Comparison of ENCODE assay signal across 18 cellular contexts in the genomic region with DNA sequence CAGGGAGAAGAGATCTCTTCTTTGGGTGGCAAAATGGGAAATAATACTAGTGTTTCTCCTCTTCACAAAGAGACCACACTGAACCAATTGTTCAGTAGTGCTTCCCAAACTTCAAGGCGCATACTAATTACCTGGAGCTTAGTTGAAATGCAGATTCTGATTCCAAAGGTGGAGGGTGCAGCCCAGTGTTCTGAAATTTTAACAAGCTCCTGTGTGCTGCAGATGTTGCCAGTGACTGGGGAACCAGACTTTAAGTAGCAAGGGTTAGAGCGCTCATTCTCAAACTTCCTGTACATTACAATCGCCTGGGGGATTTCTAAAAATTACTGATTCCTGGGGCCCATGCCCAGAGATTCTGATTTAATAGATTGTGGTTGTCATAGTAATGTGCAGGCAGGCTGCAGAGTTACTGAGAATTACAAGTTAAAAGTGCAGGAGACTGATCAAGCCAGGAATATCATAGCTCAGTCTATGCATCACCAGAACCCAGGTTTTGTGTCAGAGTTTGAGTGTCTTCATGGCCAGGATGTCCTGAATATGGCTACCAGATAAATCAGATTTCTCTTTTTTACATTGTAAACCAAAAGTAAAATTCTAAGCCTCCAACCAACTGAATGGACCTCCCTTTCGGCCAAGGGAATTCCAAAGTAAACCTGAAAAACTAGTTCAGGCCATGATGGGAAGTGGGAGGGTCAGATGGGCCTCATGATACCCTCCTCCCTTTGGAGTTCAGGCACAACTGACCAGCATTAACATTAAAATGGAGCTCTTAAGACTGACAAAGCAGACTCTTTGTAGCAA.
DNase-seq lines count a peak whose midpoint lies in the region; ATAC-seq, FAIRE-seq and TF ChIP-seq lines count a peak whose summit lies in the region.
"Had no signal": no experiment of that assay in that cellular context is flagged by ENCODE, and none has a peak within 500 bp of the region (broad histone marks: within the 10 kb centered on the region; RNA-seq: fewer than 3 reads in every experiment).

No MANE protein-coding gene starts in this region.

- H4K91ac ChIP-seq in H1 (replicated peaks; ENCODE audit: insufficient read length, low read length): peak overlapping the region; percentile 61

- H3K9ac ChIP-seq in HUES64 (ENCODE audit: low read depth, low read length): peak overlapping the region; percentile 69
- H3K9ac ChIP-seq in H1 (replicated peaks in 1 of 4; ENCODE audit: extremely low read depth in 1 of 4, low read depth in 3 of 4, low read length in 3 of 4): peak overlapping the region in 2 of 4 experiments; percentile 49 to 65; a peak in 4 of 7 replicates

- peak overlapping the region; percentile 83 for H2BK120ac ChIP-seq in H1 (replicated peaks; ENCODE audit: low read depth, low read length)

- H3K4me2 ChIP-seq in H1 (ENCODE audit: insufficient read depth in 1 of 2, low read depth in 2 of 2, low read length in 2 of 2): peak overlapping the region; percentile 31 to 61

- H3K4me1 Mint-ChIP-seq in Caco-2 (ENCODE audit: low read depth, unreplicated experiment): no peaks in the 10 kb centered on the region
- H3K4me1 Mint-ChIP-seq: central memory CD8-positive, alpha-beta T cell had no signal

- H3K36me3 ChIP-seq in Caco-2 (ENCODE audit: control insufficient read depth, insufficient read depth, low read length): no peaks in the 10 kb centered on the region
- no peaks in the 10 kb centered on the region for H3K36me3 ChIP-seq in HUES64 (ENCODE audit: insufficient read depth, low read length)
- H3K36me3 ChIP-seq in H1 (ENCODE audit: control insufficient read depth in 2 of 4, insufficient read depth in 4 of 4, low read length in 3 of 4): no peaks in the 10 kb centered on the region
- H3K36me3 ChIP-seq in mucosa of descending colon (ENCODE audit: low read depth): no peaks in the 10 kb centered on the region
- H3K36me3 ChIP-seq in SJCRH30: no peaks in the 10 kb centered on the region
- H3K36me3 ChIP-seq: sigmoid colon had no signal

- no peak overlapping the region for H2AK5ac ChIP-seq in H1 (ENCODE audit: low read depth, low read length)

- H3K23ac ChIP-seq in H1 (ENCODE audit: insufficient read length): no peak overlapping the region

- H3K23me2 ChIP-seq in H1 (ENCODE audit: low read depth, low read length): no peaks in the 10 kb centered on the region

- no peaks in the 10 kb centered on the region for H3K79me1 ChIP-seq in H1 (ENCODE audit: low read depth, low read length)

- H4K20me1 ChIP-seq in H1 (replicated peaks in 1 of 2; ENCODE audit: control insufficient read depth in 1 of 2, insufficient read depth in 2 of 2, low read length in 2 of 2): no peaks in the 10 kb centered on the region

- H3K4me3 Mint-ChIP-seq in Caco-2 (ENCODE audit: unreplicated experiment): no peak overlapping the region
- H3K4me3 Mint-ChIP-seq: central memory CD8-positive, alpha-beta T cell had no signal

- H2AFZ ChIP-seq in H1 (ENCODE audit: low read length): no peak overlapping the region

- H3K18ac ChIP-seq in H1 (ENCODE audit: extremely low read depth, low read length): peak overlapping the region; percentile 88; the same call in 1 of the 2 replicates

- BruUV-seq in Caco-2 (replicated peaks; lab: Mats Ljungman, UMichigan): no TSS peak

- H3K4me3 ChIP-seq in Caco-2 (ENCODE audit: low read depth, low read length) (no peak overlapping the region), HUES64 (ENCODE audit: low read length) (peak overlapping the region; percentile 22), H1 (ENCODE audit: extremely low read depth in 1 of 4, insufficient read depth in 2 of 4, low read depth in 3 of 4, low read length in 4 of 4) (peak overlapping the region in 3 of 4 experiments; percentile 35 to 48 (median 36); a peak in 4 of 8 replicates), mucosa of descending colon (no peak overlapping the region), SJCRH30 (no peak overlapping the region)
- H3K4me3 ChIP-seq: sigmoid colon had no signal

- H4K8ac ChIP-seq in H1 (ENCODE audit: extremely low read depth, insufficient read depth, low read length): no peak overlapping the region

- no peak; a peak in 2 of 3 replicates for TF ChIP-seq POLR2A in H1 (IDR thresholded peaks at IDR 0.05; ENCODE audit: control extremely low read depth in 1 of 2, low read depth in 2 of 2, low read length in 2 of 2)

- no peak for TF ChIP-seq CTCF in Caco-2 (IDR thresholded peaks at IDR 0.05; ENCODE audit: insufficient read depth in 1 of 2, low read depth in 1 of 2, low read length in 1 of 2, severe bottlenecking in 1 of 2, unreplicated experiment in 1 of 2)
- no peak for TF ChIP-seq CTCF in H1 (IDR thresholded peaks at IDR 0.05; ENCODE audit: control extremely low read depth in 1 of 3, insufficient read depth in 1 of 3, low read depth in 1 of 3, low read length in 3 of 3)
- no peak for TF ChIP-seq CTCF in mucosa of descending colon (IDR thresholded peaks at IDR 0.05)

- ATAC-seq in mucosa of descending colon (peak; percentile 31), GM19324 (IDR thresholded peaks at IDR 0.05; ENCODE audit: low FRiP score, unreplicated experiment) (no peak), GM21423 (IDR thresholded peaks at IDR 0.05; ENCODE audit: unreplicated experiment) (no peak)
- ATAC-seq: left colon had no signal

- H3K4me1 ChIP-seq in Caco-2: peaks cover 4% of the 10 kb centered on the region; the same call in 1 of the 2 replicates
- peaks cover 46% of the 10 kb centered on the region for H3K4me1 ChIP-seq in HUES64 (ENCODE audit: insufficient read depth, low read length)
- H3K4me1 ChIP-seq in H1 (replicated peaks in 1 of 4; ENCODE audit: control insufficient read depth in 3 of 4, insufficient read depth in 4 of 4, low read length in 3 of 4): peaks cover 0 to 17% (median 7%) of the 10 kb centered on the region in 4 experiments; a peak in 4 of 7 replicates
- H3K4me1 ChIP-seq in mucosa of descending colon (ENCODE audit: low read depth): no peaks in the 10 kb centered on the region
- H3K4me1 ChIP-seq in SJCRH30: peaks cover 4% of the 10 kb centered on the region
- H3K4me1 ChIP-seq: sigmoid colon had no signal

- H3K27me3 Mint-ChIP-seq in Caco-2 (ENCODE audit: insufficient read depth, unreplicated experiment): no peaks in the 10 kb centered on the region
- H3K27me3 Mint-ChIP-seq: central memory CD8-positive, alpha-beta T cell had no signal

- H3K27ac ChIP-seq in HUES64 (ENCODE audit: low read depth, low read length): peak overlapping the region; percentile 99
- H3K27ac ChIP-seq in H1 (ENCODE audit: low read depth, low read length): peak overlapping the region; percentile 89
- H3K27ac ChIP-seq in SJCRH30: no peak overlapping the region
- H3K27ac ChIP-seq: sigmoid colon had no signal

- peak overlapping the region; percentile 13 for H3K4ac ChIP-seq in H1 (replicated peaks; ENCODE audit: insufficient read length, low read depth, low read length)

- H3K56ac ChIP-seq in H1 (replicated peaks; ENCODE audit: insufficient read length, low read depth, low read length): peak overlapping the region; percentile 70

- peak overlapping the region; percentile 90; the same call in 1 of the 2 replicates for H2BK20ac ChIP-seq in H1 (ENCODE audit: low read length)

- peak; percentile 99 for FAIRE-seq in H1 (lab: Jason Lieb, UNC)

- intact Hi-C loops in Caco-2 (cut with micrococcal nuclease; ENCODE audit: unreplicated experiment): no loop called here
- intact Hi-C loops in mucosa of descending colon (cut with DNase I, micrococcal nuclease): no loop called here

- H3K79me2 ChIP-seq in H1 (ENCODE audit: control insufficient read depth in 1 of 2, insufficient read depth in 2 of 2, low read length in 2 of 2): no peaks in the 10 kb centered on the region

- TF ChIP-seq EP300 in H1 (IDR thresholded peaks at IDR 0.05; ENCODE audit: borderline replicate concordance in 1 of 2, low read depth in 2 of 2, low read length in 2 of 2): peak in 1 of 2 experiments; percentile 64; a peak in 1 of 3 replicates

- H3K36me3 Mint-ChIP-seq in Caco-2 (ENCODE audit: insufficient read depth, unreplicated experiment): no peaks in the 10 kb centered on the region

- H3K9me3 ChIP-seq in Caco-2 (no peaks in the 10 kb centered on the region), HUES64 (ENCODE audit: insufficient read depth, low read depth, low read length) (no peaks in the 10 kb centered on the region), H1 (ENCODE audit: insufficient read depth in 2 of 2, low read depth in 1 of 2, low read length in 1 of 2) (no peaks in the 10 kb centered on the region), mucosa of descending colon (no peaks in the 10 kb centered on the region), SJCRH30 (replicated peaks) (no peaks in the 10 kb centered on the region)
- H3K9me3 ChIP-seq: sigmoid colon had no signal

- WGBS in HUES64: 94% methylated on average over 3 of the region's 4 CpGs
- 5% methylated on average over 3 of the region's 4 CpGs; no CpG with 5 or more reads in 1 of the 2 experiments for WGBS in H1 (ENCODE audit: extremely low coverage in 1 of 2, insufficient coverage in 1 of 2, insufficient read length in 1 of 2, insufficient replicate concordance in 2 of 2, low coverage in 1 of 2, low lambda C conversion rate in 2 of 2, missing lambda C conversion rate in 1 of 2), 2 experiments

- POLR2A ChIA-PET in Caco-2 (lab: Charles Lee) (no interaction called here), H1 (lab: Charles Lee; ENCODE audit: partially characterized antibody) (interaction anchor here (0.9 to 2.7 kb wide), 7 partner anchors 11 to 251 kb away, joined by 3 to 20 read pairs (median 4); a partner anchor contains a TSS)

- peak overlapping the region; percentile 86; the same call in 1 of the 2 replicates for H2BK12ac ChIP-seq in H1 (ENCODE audit: low read depth, low read length)

- H4K5ac ChIP-seq in H1 (ENCODE audit: insufficient read length, low read depth, low read length): peak overlapping the region; percentile 84

- peak overlapping the region; percentile 90 for H2BK5ac ChIP-seq in H1 (ENCODE audit: low read depth, low read length)

- no peaks in the 10 kb centered on the region for H3K9me3 Mint-ChIP-seq in Caco-2 (ENCODE audit: unreplicated experiment)
- H3K9me3 Mint-ChIP-seq: central memory CD8-positive, alpha-beta T cell had no signal

- no peak overlapping the region for H3K27ac Mint-ChIP-seq in Caco-2 (ENCODE audit: unreplicated experiment)

- 0 out of 4 replicates have a peak, but pooled peaks of 1 of the 2 experiments have one; percentile 18 for TF ChIP-seq RAD21 in H1 (IDR thresholded peaks at IDR 0.05 in 1 of 2, conservative IDR thresholded peaks at IDR 0.05 in 1 of 2; ENCODE audit: low read depth in 2 of 2, low read length in 2 of 2)

- peak; percentile 20 to 35 for DNase-seq in Caco-2
- DNase-seq in H1 (ENCODE audit: low read depth in 1 of 2, low spot score in 2 of 2): peak in 1 of 2 experiments; percentile 51
- DNase-seq in mucosa of descending colon: no peak
- no peak for DNase-seq in DMS 273 (lab: John Stamatoyannopoulos, UW; ENCODE audit: unreplicated experiment)
- no peak for DNase-seq in SJCRH30
- DNase-seq: activated effector memory CD4-positive, alpha-beta T cell treated with anti-CD3 and anti-CD28 coated beads, Interleukin-2, amount 50 U/mL, for 16 hours; amniotic stem cell; COR-L47; effector CD8-positive, alpha-beta T cell; left colon; NCI-H1694 treated with DMSO at 0.1 percent for 48 hours; SIG-M5; sigmoid colon; stimulated activated CD4-positive, alpha-beta T cell treated with anti-CD3 and anti-CD28 coated beads, Interleukin-1b, Interleukin-23, amount 100 ng/mL, for 48 hours had no signal

- H3K14ac ChIP-seq in H1 (ENCODE audit: insufficient read length): no peak overlapping the region

- H2BK15ac ChIP-seq in H1 (ENCODE audit: low read length): no peak overlapping the region

- H3K27me3 ChIP-seq in Caco-2 (replicated peaks; ENCODE audit: control insufficient read depth, insufficient read depth, low read length) (no peaks in the 10 kb centered on the region), HUES64 (ENCODE audit: insufficient read depth, low read length) (no peaks in the 10 kb centered on the region), H1 (replicated peaks in 1 of 4; ENCODE audit: control insufficient read depth in 3 of 4, extremely low read depth in 1 of 4, insufficient read depth in 3 of 4, low read length in 3 of 4) (no peaks in the 10 kb centered on the region), SJCRH30 (no peaks in the 10 kb centered on the region)
- H3K27me3 ChIP-seq: sigmoid colon had no signal

- CTCF ChIA-PET in Caco-2 (lab: Charles Lee): no interaction called here
- CTCF ChIA-PET in H1 (lab: Charles Lee; ENCODE audit: partially characterized antibody): interaction anchor here (0.9 to 1.7 kb wide), 3 partner anchors 57 to 251 kb away, joined by 3 read pairs; no protein-coding TSS in a partner anchor

Comparison
In these comparisons a context has a peak if more than half of its experiments do, and no peak if none do; other contexts are left out.
1. DNase-seq: peak in Caco-2 (2 of 2); none in mucosa of descending colon (0 of 3), DMS 273 (single experiment) and SJCRH30 (0 of 2).
2. H3K4me3 ChIP-seq: peak in HUES64 (single experiment) and H1 (3 of 4); none in Caco-2 (single experiment), mucosa of descending colon (single experiment) and SJCRH30 (single experiment).